Comparison of ENCODE assay signal across 8 cellular contexts in the genomic region with DNA sequence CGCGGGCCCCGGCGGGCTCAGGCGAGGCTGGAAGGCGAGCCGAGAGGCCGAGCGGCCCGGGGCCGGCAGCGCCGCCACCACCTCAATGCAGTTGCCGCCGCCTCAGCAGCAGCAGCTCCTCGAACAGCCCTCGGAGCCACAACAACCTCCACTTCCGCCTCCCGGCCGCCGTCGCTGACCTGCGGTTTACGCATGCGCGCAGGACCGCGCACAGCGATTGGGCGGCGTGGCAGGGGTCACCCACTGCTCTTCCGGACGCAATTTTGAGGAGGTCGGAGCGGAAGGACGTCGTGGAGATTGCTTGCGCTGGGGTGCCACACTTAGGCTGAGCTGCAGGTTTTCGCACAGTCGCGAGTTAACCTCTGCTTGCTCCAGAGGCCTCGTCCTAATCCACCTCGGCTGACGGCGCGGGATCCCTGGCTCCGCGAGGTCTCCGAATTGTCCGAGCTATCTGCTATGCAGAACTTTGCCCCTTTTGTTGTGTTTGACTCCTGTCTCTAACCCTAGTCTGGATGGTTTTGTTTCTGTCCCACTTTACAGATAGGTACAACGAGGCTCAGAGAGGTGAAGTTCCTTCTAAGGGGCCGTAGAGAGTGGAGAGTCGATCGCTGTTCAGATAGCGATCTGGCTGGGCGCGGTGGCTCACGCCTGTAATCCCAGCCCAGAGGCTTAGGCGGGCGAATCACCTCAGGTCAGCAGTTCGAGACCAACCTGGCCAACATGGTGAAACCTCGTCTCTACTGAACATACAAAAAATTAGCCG. TPM values are rescaled to one million over a fixed set of nuclear protein-coding genes. Genes with fewer than 3 reads are reported as not detected.
DNase-seq lines count a peak whose midpoint lies in the region; ATAC-seq and TF ChIP-seq lines count a peak whose summit lies in the region.

A gene (plus strand): TSS at position 243 of the 763 bp plus-strand sequence. CDS start 6,657 bp downstream, outside the sequence.
A gene with protein sequence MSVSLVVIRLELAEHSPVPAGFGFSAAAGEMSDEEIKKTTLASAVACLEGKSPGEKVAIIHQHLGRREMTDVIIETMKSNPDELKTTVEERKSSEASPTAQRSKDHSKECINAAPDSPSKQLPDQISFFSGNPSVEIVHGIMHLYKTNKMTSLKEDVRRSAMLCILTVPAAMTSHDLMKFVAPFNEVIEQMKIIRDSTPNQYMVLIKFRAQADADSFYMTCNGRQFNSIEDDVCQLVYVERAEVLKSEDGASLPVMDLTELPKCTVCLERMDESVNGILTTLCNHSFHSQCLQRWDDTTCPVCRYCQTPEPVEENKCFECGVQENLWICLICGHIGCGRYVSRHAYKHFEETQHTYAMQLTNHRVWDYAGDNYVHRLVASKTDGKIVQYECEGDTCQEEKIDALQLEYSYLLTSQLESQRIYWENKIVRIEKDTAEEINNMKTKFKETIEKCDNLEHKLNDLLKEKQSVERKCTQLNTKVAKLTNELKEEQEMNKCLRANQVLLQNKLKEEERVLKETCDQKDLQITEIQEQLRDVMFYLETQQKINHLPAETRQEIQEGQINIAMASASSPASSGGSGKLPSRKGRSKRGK (minus strand): TSS at position 146 of the 763 bp plus-strand sequence. CDS start 164 bp downstream, outside the sequence.

- TF ChIP-seq CTCF in ascending aorta (IDR thresholded peaks at IDR 0.05) (no peak), right atrium auricular region (IDR thresholded peaks at IDR 0.05) (no peak), psoas muscle (IDR thresholded peaks at IDR 0.05) (no peak)

- intact Hi-C loops in T-helper 2 cell treated with Interferon-gamma antibody and Interleukin-4, amounts not matched to agents 100 ng/mL and 5 ng/mL, for 36 hours (cut with micrococcal nuclease): loop anchor here (1.0 to 10.0 kb wide), 5 partner anchors 87 to 729 kb away; a partner anchor contains a TSS
- intact Hi-C loops in ascending aorta (cut with DNase I): loop anchor here (5.0 kb wide), 4 partner anchors 89 to 326 kb away; a partner anchor contains a TSS
- intact Hi-C loops in psoas muscle (cut with DNase I): no loop called here

- H3K4me3 ChIP-seq in ascending aorta (peak within 1 kb of the TSS; percentile 78 to 88), right atrium auricular region (peak within 1 kb of the TSS; percentile 95 to 99), psoas muscle (peak within 1 kb of the TSS; percentile 89), urinary bladder (ENCODE audit: low read depth, low read length) (peak within 1 kb of the TSS; percentile 99)

- H3K27ac ChIP-seq in ascending aorta (peak within 1 kb of the TSS; percentile 82 to 88), right atrium auricular region (peak within 1 kb of the TSS; percentile 89 to 90), psoas muscle (peak within 1 kb of the TSS; percentile 87), urinary bladder (ENCODE audit: low read depth) (peak within 1 kb of the TSS; percentile 51)

- peak; percentile 99 for TF ChIP-seq POLR2A in GM18505 (IDR thresholded peaks at IDR 0.05; ENCODE audit: borderline replicate concordance, extremely low read depth, insufficient read depth, insufficient read length)

- H3K4me1 ChIP-seq in ascending aorta (peaks cover 10 to 18% of the 10 kb centered on the region in 2 donors), right atrium auricular region (peaks cover 0 to 25% of the 10 kb centered on the region in 2 donors), psoas muscle (peaks cover 15% of the 10 kb centered on the region), urinary bladder (ENCODE audit: insufficient read depth) (peaks cover 2% of the 10 kb centered on the region)

- peaks cover 6 to 21% of the 10 kb centered on the region in 2 donors for H3K36me3 ChIP-seq in ascending aorta
- peaks cover 21% of the 10 kb centered on the region for H3K36me3 ChIP-seq in right atrium auricular region
- peaks cover under 1 to 25% of the 10 kb centered on the region in 2 donors for H3K36me3 ChIP-seq in psoas muscle (ENCODE audit: insufficient read depth in 1 of 2, low read depth in 1 of 2)
- no peaks in the 10 kb centered on the region for H3K36me3 ChIP-seq in urinary bladder (ENCODE audit: insufficient read depth)

- 0% methylated on average over 47 to 63 of the region's 63 CpGs for WGBS in psoas muscle, 3 donors
- under 1% methylated on average over 63 of the region's 63 CpGs for WGBS in urinary bladder

- H3K27me3 ChIP-seq in ascending aorta (no peaks in the 10 kb centered on the region), right atrium auricular region (no peaks in the 10 kb centered on the region), psoas muscle (ENCODE audit: insufficient read depth in 3 of 3, low read length in 2 of 3) (no peaks in the 10 kb centered on the region)

- peak; percentile 89 for ATAC-seq in GM18505 (IDR thresholded peaks at IDR 0.05; ENCODE audit: unreplicated experiment)
- peak; percentile 95 for ATAC-seq in HG02970 (IDR thresholded peaks at IDR 0.05; ENCODE audit: low FRiP score, unreplicated experiment)
- ATAC-seq in psoas muscle: peak; percentile 97 to 99 (median 98)

- DNase-seq in NCI-H1930 (lab: John Stamatoyannopoulos, UW) (peak; percentile 90 to 93), ascending aorta (ENCODE audit: low spot score in 2 of 2) (peak; percentile 71 to 96), right atrium auricular region (ENCODE audit: low spot score) (peak; percentile 91), psoas muscle (peak; percentile 94 to 97)

- H3K9me3 ChIP-seq in ascending aorta (no peaks in the 10 kb centered on the region), right atrium auricular region (no peaks in the 10 kb centered on the region), psoas muscle (no peaks in the 10 kb centered on the region)

RNA-seq across cellular contexts. Expression of the first gene that starts in this region (rescaled TPM):
- 28.4 and 29.7 TPM in 2 replicates for total RNA-seq in T-helper 2 cell treated with Interferon-gamma antibody and Interleukin-4, amounts not matched to agents 100 ng/mL and 5 ng/mL, for 36 hours
- total RNA-seq in ascending aorta (32.0 TPM), right atrium auricular region (10 to 100 TPM; 13.0 to 18.2 TPM), psoas muscle (10 to 100 TPM in 3 of 4 donors, 1 to 10 TPM in 1; 7.5 to 20.2 (median 12.1) TPM), urinary bladder (27.5 TPM)
- polyA plus RNA-seq in psoas muscle (10 to 100 TPM in 1 of 3 donors, 1 to 10 TPM in 2; 6.0 to 15.3 (median 6.7) TPM), urinary bladder (16.4 TPM)

RNA-seq across cellular contexts. Expression of the second gene that starts in this region (rescaled TPM):
- total RNA-seq in T-helper 2 cell treated with Interferon-gamma antibody and Interleukin-4, amounts not matched to agents 100 ng/mL and 5 ng/mL, for 36 hours: 20.0 and 21.0 TPM in 2 replicates
- total RNA-seq in ascending aorta (6.2 TPM), right atrium auricular region (10 to 100 TPM; 10.1 to 13.4 TPM), psoas muscle (10 to 100 TPM; 18.3 to 29.6 (median 22.1) TPM), urinary bladder (18.8 TPM)
- polyA plus RNA-seq in psoas muscle (10 to 100 TPM; 13.5 to 34.6 (median 13.9) TPM), urinary bladder (10.6 TPM)

Comparison
In these comparisons a context has a peak if more than half of its experiments do, and no peak if none do; other contexts are left out.
1. Peak in every context shown above with its lines: DNase-seq, ATAC-seq, H3K4me3 ChIP-seq and H3K27ac ChIP-seq.
2. intact Hi-C loops: an anchor here in T-helper 2 cell treated with Interferon-gamma antibody and Interleukin-4, amounts not matched to agents 100 ng/mL and 5 ng/mL, for 36 hours (1.0 to 10.0 kb wide) and ascending aorta (5.0 kb wide); none called in psoas muscle.